ENCODE assay signal across 8 cellular contexts in the genomic region with DNA sequence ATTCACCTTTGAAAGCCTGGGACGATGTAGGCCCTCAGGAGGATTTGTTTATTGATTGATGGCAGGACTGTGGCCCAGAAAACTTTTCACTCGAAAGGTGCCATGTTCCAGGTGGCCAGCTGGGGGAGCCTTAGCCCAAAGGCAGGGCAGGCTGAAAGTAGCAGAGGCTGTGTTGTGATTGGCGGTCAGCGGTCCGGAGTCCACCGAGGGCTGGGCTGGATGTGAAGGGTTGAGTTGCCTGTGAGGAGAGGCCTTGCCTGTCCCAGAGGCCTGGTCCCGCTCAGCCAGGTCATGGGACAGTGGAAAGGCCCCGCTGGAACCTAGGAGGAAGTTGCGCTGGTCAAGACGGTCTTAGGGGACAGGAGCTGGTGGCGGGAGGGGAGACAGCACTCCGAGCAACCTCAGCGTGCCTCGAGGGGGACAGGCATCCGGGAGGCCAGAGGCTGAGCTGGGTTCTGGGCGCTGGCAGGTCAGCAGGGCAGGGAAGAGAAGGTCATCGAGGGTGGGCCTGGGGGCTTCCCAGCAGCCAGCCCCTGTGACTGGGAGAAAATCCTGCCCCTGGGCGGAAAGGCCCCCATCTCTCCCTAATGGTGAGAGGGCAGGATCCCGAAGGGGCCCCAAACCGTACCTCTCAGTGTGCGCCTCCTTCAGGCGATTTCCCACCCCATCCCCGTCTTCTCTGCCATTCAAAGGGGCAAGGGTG. TPM values are rescaled to one million over a fixed set of nuclear protein-coding genes. Genes with fewer than 3 reads are reported as not detected.
A peak's percentile ranks its signal among the peaks of the same experiment; 100 is the strongest.
DNase-seq lines count a peak whose midpoint lies in the region; ATAC-seq and TF ChIP-seq lines count a peak whose summit lies in the region.

No MANE protein-coding gene starts in this region.

- H2AFZ ChIP-seq in DND-41 (ENCODE audit: low read depth, low read length) (no peak overlapping the region), KMS-11 (ENCODE audit: low read depth) (peak overlapping the region; percentile 30; the same call in 1 of the 2 replicates)

- H3K9me3 ChIP-seq in DND-41 (ENCODE audit: insufficient read depth, low read length, severe bottlenecking) (no peaks in the 10 kb centered on the region), sigmoid colon (no peaks in the 10 kb centered on the region)

- no peak overlapping the region for H3K27ac ChIP-seq in DND-41 (ENCODE audit: low read length)
- H3K27ac ChIP-seq in KMS-11: no peak overlapping the region
- H3K27ac ChIP-seq in sigmoid colon: no peak overlapping the region

- peaks cover 15 to 17% (median 15%) of the 10 kb centered on the region in 3 donors for H3K4me1 Mint-ChIP-seq in naive B cell

- TF ChIP-seq EP300 in sigmoid colon (IDR thresholded peaks at IDR 0.05): no peak

- no peaks in the 10 kb centered on the region for H3K36me3 ChIP-seq in DND-41 (ENCODE audit: insufficient read depth, low read length)
- H3K36me3 ChIP-seq in KMS-11 (ENCODE audit: insufficient read depth): no peaks in the 10 kb centered on the region
- H3K36me3 ChIP-seq in sigmoid colon: no peaks in the 10 kb centered on the region

- no peak overlapping the region for H3K4me2 ChIP-seq in DND-41 (ENCODE audit: insufficient read depth, low read length)
- no peak overlapping the region for H3K4me2 ChIP-seq in KMS-11

- H3K27ac Mint-ChIP-seq in naive B cell: peak overlapping the region in 3 of 6 donors; percentile 32 to 95 (median 74)

- peak; percentile 63; the same call in 2 of the 3 replicates for ATAC-seq in DND-41 (ENCODE audit: insufficient read depth, low read depth)
- ATAC-seq in GM19395 (IDR thresholded peaks at IDR 0.05; ENCODE audit: unreplicated experiment): peak; percentile 68
- peak; percentile 63 to 67 for ATAC-seq in naive B cell (ENCODE audit: low read depth in 2 of 2)

- H3K36me3 Mint-ChIP-seq in naive B cell: no peaks in the 10 kb centered on the region

- peak overlapping the region in 7 of 8 donors; percentile 34 to 91 (median 73) for H3K4me3 Mint-ChIP-seq in naive B cell

- H3K9me3 Mint-ChIP-seq in naive B cell: peaks cover 0 to 2% (median 0%) of the 10 kb centered on the region in 7 donors

- TF ChIP-seq CTCF in DND-41 (IDR thresholded peaks at IDR 0.05; ENCODE audit: borderline replicate concordance, extremely low read depth, low read length, poor library complexity, severe bottlenecking): peak; percentile 72
- peak; percentile 67 for TF ChIP-seq CTCF in KMS-11 (conservative IDR thresholded peaks at IDR 0.05; ENCODE audit: low read depth, low read length)
- TF ChIP-seq CTCF in choroid plexus epithelial cell (conservative IDR thresholded peaks at IDR 0.05; ENCODE audit: low read depth, low read length): peak; percentile 75
- peak in 1 of 4 experiments; percentile 11 for TF ChIP-seq CTCF in sigmoid colon (IDR thresholded peaks at IDR 0.05)

- TF ChIP-seq POLR2A in sigmoid colon (IDR thresholded peaks at IDR 0.05): no peak

- H4K20me1 ChIP-seq in DND-41 (ENCODE audit: insufficient read depth, low read length) (no peaks in the 10 kb centered on the region), KMS-11 (ENCODE audit: insufficient read depth) (no peaks in the 10 kb centered on the region)

- peaks cover 0 to 8% (median 0%) of the 10 kb centered on the region in 3 donors for H3K27me3 Mint-ChIP-seq in naive B cell

- no peaks in the 10 kb centered on the region for H3K79me2 ChIP-seq in DND-41 (ENCODE audit: insufficient read depth, low read length)
- no peaks in the 10 kb centered on the region for H3K79me2 ChIP-seq in KMS-11 (ENCODE audit: insufficient read depth, low read depth)

- DNase-seq in DND-41: peak; percentile 30
- peak; percentile 38 for DNase-seq in UCSD-AML1 (lab: John Stamatoyannopoulos, UW; ENCODE audit: unreplicated experiment)
- peak; percentile 33 for DNase-seq in choroid plexus epithelial cell (ENCODE audit: low read depth)
- peak; percentile 3 for DNase-seq in naive B cell
- no peak for DNase-seq in sigmoid colon
- DNase-seq in central memory CD4-positive, alpha-beta T cell: no peak

- H3K4me3 ChIP-seq in DND-41 (ENCODE audit: low read depth in 1 of 2, low read length in 2 of 2) (no peak overlapping the region), KMS-11 (IDR thresholded peaks at IDR 0.05; ENCODE audit: insufficient read depth, low read depth, low read length) (no peak overlapping the region), choroid plexus epithelial cell (ENCODE audit: low read depth, low read length) (no peak overlapping the region), sigmoid colon (no peak overlapping the region)

- intact Hi-C loops in sigmoid colon (cut with DNase I): no loop called here

- H3K9ac ChIP-seq in DND-41 (ENCODE audit: low read depth, low read length) (no peak overlapping the region), KMS-11 (no peak overlapping the region)

- H3K4me1 ChIP-seq in DND-41 (ENCODE audit: insufficient read depth, low read length) (peaks cover 6% of the 10 kb centered on the region), KMS-11 (ENCODE audit: low read depth, poor library complexity, severe bottlenecking) (peaks cover 5% of the 10 kb centered on the region), sigmoid colon (no peaks in the 10 kb centered on the region)

- 52 to 54% methylated on average over 23 of the region's 23 CpGs for WGBS in sigmoid colon, 2 donors

- H3K27me3 ChIP-seq in DND-41 (ENCODE audit: insufficient read depth, low read length, poor library complexity) (no peaks in the 10 kb centered on the region), KMS-11 (ENCODE audit: insufficient read depth, low read depth) (no peaks in the 10 kb centered on the region), sigmoid colon (peaks cover 0 to 4% (median 0%) of the 10 kb centered on the region in 3 donors)

RNA-seq across cellular contexts. Expression of gene CMA1, which starts 26.3 kb away (rescaled TPM):
- not detected for polyA plus RNA-seq in naive B cell (ENCODE audit: low read depth in 6 of 6)
- 1 to 10 TPM in 3 of 4 donors, not detected in 1; 1.2 to 3.3 (median 1.4) TPM for total RNA-seq in sigmoid colon
- 1 to 10 TPM in 1 of 3 donors, under 1 TPM in 1, not detected in 1; 0.52 to 1.2 TPM for polyA plus RNA-seq in sigmoid colon

RNA-seq across cellular contexts. Expression of gene SDR39U1, which starts 39.2 kb away (rescaled TPM):
- polyA plus RNA-seq in naive B cell (ENCODE audit: low read depth in 6 of 6) (100 to 1,000 TPM in 2 of 6 donors, 10 to 100 TPM in 4; 79.5 to 106 (median 87.5) TPM), sigmoid colon (10 to 100 TPM; 35.4 to 57.3 (median 39.1) TPM)
- total RNA-seq in sigmoid colon: 10 to 100 TPM; 30.3 to 45.4 (median 33.9) TPM

RNA-seq across cellular contexts. Expression of gene KHNYN, which starts 52.0 kb away (rescaled TPM):
- polyA plus RNA-seq in naive B cell (ENCODE audit: low read depth in 6 of 6): 10 to 100 TPM; 22.8 to 39.8 (median 24.0) TPM
- total RNA-seq in sigmoid colon: 10 to 100 TPM; 44.6 to 60.8 (median 50.6) TPM
- polyA plus RNA-seq in sigmoid colon: 10 to 100 TPM; 16.2 to 64.6 (median 36.1) TPM

RNA-seq across cellular contexts. Expression of gene CBLN3, which starts 52.3 kb away (rescaled TPM):
- polyA plus RNA-seq in naive B cell (ENCODE audit: low read depth in 6 of 6): 1 to 10 TPM in 5 of 6 donors, under 1 TPM in 1; 0.70 to 2.6 (median 2.1) TPM
- 1 to 10 TPM; 1.4 to 8.9 (median 2.1) TPM for total RNA-seq in sigmoid colon
- polyA plus RNA-seq in sigmoid colon: 1 to 10 TPM in 2 of 3 donors, under 1 TPM in 1; 0.46 to 3.6 (median 1.2) TPM

Comparison
In these comparisons a context has a peak if more than half of its experiments do, and no peak if none do; other contexts are left out.
1. DNase-seq: peak in DND-41 (single experiment), UCSD-AML1 (single experiment), choroid plexus epithelial cell (single experiment) and naive B cell (single experiment); none in sigmoid colon (single experiment) and central memory CD4-positive, alpha-beta T cell (single experiment).
2. Peak in every context shown above with its lines, with median percentiles within 50 percentile points of each other: ATAC-seq.